ENCODE assay signal across 8 cellular contexts in the genomic region with DNA sequence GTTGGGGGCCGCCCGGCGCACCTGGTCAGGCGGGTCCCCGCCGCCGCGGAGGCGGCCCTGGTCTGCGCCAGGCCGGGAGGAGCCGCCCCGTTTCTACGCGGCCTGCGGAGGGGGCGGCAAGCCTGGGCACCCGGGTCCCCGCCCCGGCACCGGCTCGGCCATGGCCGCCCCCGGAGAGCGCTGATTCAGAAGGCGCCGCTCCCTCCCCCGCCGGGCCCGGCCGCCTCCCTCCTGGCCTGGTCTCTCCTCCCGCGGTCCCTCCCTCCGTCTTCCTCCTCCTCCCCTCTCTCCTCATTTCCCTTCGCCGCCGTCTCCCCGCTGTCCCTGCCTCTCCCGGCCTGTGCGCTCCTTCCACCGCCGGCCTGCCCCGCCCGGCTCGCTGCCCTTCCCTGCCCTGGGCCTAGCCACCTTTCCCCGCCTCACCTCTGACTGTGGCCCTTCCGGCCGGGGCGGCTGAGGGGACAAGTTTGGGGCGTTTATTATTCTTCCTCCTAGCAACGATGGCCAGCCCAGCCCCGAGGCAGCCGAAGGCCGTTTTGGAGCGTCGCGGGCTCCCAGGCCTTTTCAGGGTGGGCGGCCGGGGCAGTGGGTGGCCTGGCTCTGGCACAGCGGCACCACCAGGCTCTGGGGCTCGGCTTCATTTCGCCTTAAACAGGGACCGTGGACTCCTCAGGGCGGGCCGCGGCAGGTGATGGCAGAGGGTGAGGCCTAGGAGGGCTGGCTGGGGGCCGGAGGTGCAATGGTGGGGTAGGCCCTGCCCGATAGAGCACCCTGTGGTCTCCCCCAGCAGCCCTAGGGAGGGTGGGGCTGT. TPM values are rescaled to one million over a fixed set of nuclear protein-coding genes. Genes with fewer than 3 reads are reported as not detected.
A peak's percentile ranks its signal among the peaks of the same experiment; 100 is the strongest.
DNase-seq lines count a peak whose midpoint lies in the region; ATAC-seq, FAIRE-seq and TF ChIP-seq lines count a peak whose summit lies in the region.

No MANE protein-coding gene starts in this region.

- in situ Hi-C loops in Panc1 (cut with HindIII; ENCODE audit: low pct_unique_long_range_greater_than_20kb, low sequenced_read_pairs) = no loop called here

- FAIRE-seq in astrocyte (lab: Jason Lieb, UNC) = no peak

- peak overlapping the region; percentile 84 for H3K4me3 Mint-ChIP-seq in astrocyte (ENCODE audit: unreplicated experiment)

- peak overlapping the region; percentile 47 for H2AFZ ChIP-seq in astrocyte (ENCODE audit: low read depth, low read length)

- TF ChIP-seq CTCF in Panc1 (IDR thresholded peaks at IDR 0.05) (no peak), astrocyte (IDR thresholded peaks at IDR 0.05; ENCODE audit: insufficient read depth, low read depth, low read length) (no peak)

- H4K20me1 ChIP-seq in astrocyte (ENCODE audit: insufficient read depth, low read length) = peaks cover 48% of the 10 kb centered on the region

- H3K4me1 Mint-ChIP-seq in astrocyte (ENCODE audit: low read depth, unreplicated experiment) = peaks cover 14% of the 10 kb centered on the region

- BruUV-seq in Panc1 (replicated peaks; lab: Mats Ljungman, UMichigan) = no TSS peak

- H3K27ac ChIP-seq in Panc1 (ENCODE audit: low read length) (peak overlapping the region; percentile 69), astrocyte (ENCODE audit: low read depth, low read length) (peak overlapping the region; percentile 27), iPS DF 6.9 (ENCODE audit: low read length) (no peak overlapping the region)

- no peaks in the 10 kb centered on the region for H3K9me3 Mint-ChIP-seq in astrocyte (ENCODE audit: unreplicated experiment)

- POLR2A ChIA-PET in Panc1 (lab: Charles Lee) = no interaction called here

- peak overlapping the region; percentile 26 for H3K27ac Mint-ChIP-seq in astrocyte (ENCODE audit: unreplicated experiment)

- no peak for DNase-seq in activated CD4-positive, CD25-positive, alpha-beta regulatory T cell (lab: John Stamatoyannopoulos, UW)
- DNase-seq in Panc1 (ENCODE audit: low read depth, low spot score) (no peak), astrocyte (ENCODE audit: low read depth) (peak; percentile 54), iPS DF 6.9 (ENCODE audit: low read depth, low spot score) (no peak), retina (peak; percentile 66), NCI-H1092 (lab: John Stamatoyannopoulos, UW) (no peak)

- H3K9ac ChIP-seq in astrocyte (ENCODE audit: low read length) = peak overlapping the region; percentile 86

- peaks cover 3% of the 10 kb centered on the region for H3K27me3 Mint-ChIP-seq in astrocyte (ENCODE audit: low read depth, unreplicated experiment)

- H3K4me2 ChIP-seq in astrocyte (ENCODE audit: low read length) = peak overlapping the region; percentile 90

- peak; percentile 63 to 66 for ATAC-seq in activated CD4-positive, CD25-positive, alpha-beta regulatory T cell treated with anti-CD3 and anti-CD28 coated beads, Interleukin-2, amount 50 U/mL, for 24 hours
- ATAC-seq in Panc1 (peak; percentile 85), GM18517 (IDR thresholded peaks at IDR 0.05; ENCODE audit: unreplicated experiment) (no peak)

- peaks cover 2% of the 10 kb centered on the region for H3K36me3 Mint-ChIP-seq in astrocyte (ENCODE audit: low read depth, unreplicated experiment)

- no CpG with 5 or more reads among the region's 68 CpGs for WGBS in iPS DF 6.9 (ENCODE audit: insufficient coverage, insufficient read length)

- CTCF ChIA-PET in Panc1 (lab: Charles Lee) = no interaction called here

- H3K4me1 ChIP-seq in Panc1 (ENCODE audit: control insufficient read depth, insufficient read depth, low read length) (peaks cover 6% of the 10 kb centered on the region; the same call in 1 of the 2 replicates), astrocyte (ENCODE audit: insufficient read depth, low read length) (peaks cover 11% of the 10 kb centered on the region), iPS DF 6.9 (ENCODE audit: control insufficient read depth, insufficient read depth, low read length) (peaks cover 8% of the 10 kb centered on the region; the same call in 1 of the 2 replicates)

- H3K36me3 ChIP-seq in Panc1 (ENCODE audit: control insufficient read depth, insufficient read depth, low read length) (peaks cover 2% of the 10 kb centered on the region; the same call in 1 of the 2 replicates), astrocyte (ENCODE audit: insufficient read depth, low read length) (no peaks in the 10 kb centered on the region), iPS DF 6.9 (ENCODE audit: control insufficient read depth, insufficient read depth, low read length) (no peaks in the 10 kb centered on the region; the same call in 1 of the 2 replicates)

- peaks cover 51% of the 10 kb centered on the region for H3K79me2 ChIP-seq in astrocyte (ENCODE audit: insufficient read depth, low read length)

- H3K9me3 ChIP-seq in Panc1 (ENCODE audit: control insufficient read depth, insufficient read depth, low read depth, low read length) (no peaks in the 10 kb centered on the region), astrocyte (ENCODE audit: insufficient read depth, low read depth, low read length) (no peaks in the 10 kb centered on the region), iPS DF 6.9 (ENCODE audit: control insufficient read depth, insufficient read depth, low read length) (no peaks in the 10 kb centered on the region)

- H3K4me3 ChIP-seq in Panc1 (ENCODE audit: low read depth in 2 of 2, low read length in 2 of 2) = peak overlapping the region; percentile 57 to 59
- peak overlapping the region; percentile 59 for H3K4me3 ChIP-seq in astrocyte (ENCODE audit: insufficient read depth, low read depth, low read length)
- H3K4me3 ChIP-seq in iPS DF 6.9 (ENCODE audit: low read length) = peak overlapping the region; percentile 80

- intact Hi-C loops in Panc1 (cut with micrococcal nuclease; ENCODE audit: unreplicated experiment) = no loop called here

- no peaks in the 10 kb centered on the region for H3K27me3 ChIP-seq in Panc1 (ENCODE audit: control insufficient read depth, insufficient read depth, low read length)
- H3K27me3 ChIP-seq in astrocyte (ENCODE audit: insufficient read depth, low read length) = peaks cover 14% of the 10 kb centered on the region
- no peaks in the 10 kb centered on the region for H3K27me3 ChIP-seq in iPS DF 6.9 (ENCODE audit: control insufficient read depth, insufficient read depth, low read length)

RNA-seq across cellular contexts. Expression of a gene that starts 0.8 kb away (rescaled TPM):
- total RNA-seq in Panc1 (2021; ENCODE audit: unreplicated experiment) (17.8 TPM), astrocyte (50.3 and 55.4 TPM in 2 replicates)
- polyA plus RNA-seq in Panc1 (2012; ENCODE audit: insufficient read length) = 14.5 TPM

RNA-seq across cellular contexts. Expression of a gene that starts 58.8 kb away (rescaled TPM):
- total RNA-seq in Panc1 (2021; ENCODE audit: unreplicated experiment) = 0.15 TPM
- polyA plus RNA-seq in Panc1 (2012; ENCODE audit: insufficient read length) = not detected
- total RNA-seq in astrocyte = 0.14 and 0.60 TPM in 2 replicates

Comparison
In these comparisons a context has a peak if more than half of its experiments do, and no peak if none do; other contexts are left out.
1. DNase-seq: peak in astrocyte (single experiment) and retina (single experiment); none in activated CD4-positive, CD25-positive, alpha-beta regulatory T cell (0 of 4), Panc1 (single experiment), iPS DF 6.9 (single experiment) and NCI-H1092 (single experiment).
2. Peak in every context shown above with its lines, with median percentiles within 50 percentile points of each other: H3K4me3 ChIP-seq.